8 cellular contexts compared by ENCODE assay signal in genomic region chr12:121789800-121790748, GRCh38. TPM values are rescaled to one million over a fixed set of nuclear protein-coding genes. Genes with fewer than 3 reads are reported as not detected.
DNase-seq lines count a peak whose midpoint lies in the region; ATAC-seq and TF ChIP-seq lines count a peak whose summit lies in the region.

No MANE protein-coding gene starts in this region.

- H3K4me2 ChIP-seq in mesendoderm (ENCODE audit: low read length): no peak overlapping the region

- ATAC-seq in GM18502 (IDR thresholded peaks at IDR 0.05; ENCODE audit: poor library complexity, unreplicated experiment) (peak; percentile 45), HG02970 (IDR thresholded peaks at IDR 0.05; ENCODE audit: low FRiP score, unreplicated experiment) (peak; percentile 32)
- peak; percentile 79 for ATAC-seq in stimulated activated memory B cell treated with anti-CD40 and anti-IgM and Interleukin-4, amounts not matched to agents 10 μg/mL and 1 μg/mL and 100 μg/mL, for 72 hours

- H3K27me3 ChIP-seq in mesendoderm (ENCODE audit: insufficient read depth, low read length, poor library complexity): no peaks in the 10 kb centered on the region
- H3K27me3 ChIP-seq in prostate gland (replicated peaks; ENCODE audit: insufficient read depth): no peaks in the 10 kb centered on the region

- H2AK5ac ChIP-seq in mesendoderm (ENCODE audit: low read length): no peak overlapping the region

- no peak overlapping the region for H2BK15ac ChIP-seq in mesendoderm (replicated peaks; ENCODE audit: low read depth)

- H3K4me1 ChIP-seq in mesendoderm (ENCODE audit: control insufficient read depth, low read depth, low read length): peaks cover 5% of the 10 kb centered on the region
- peaks cover 8% of the 10 kb centered on the region for H3K4me1 ChIP-seq in prostate gland (replicated peaks)

- H3K27ac ChIP-seq in mesendoderm (ENCODE audit: low read depth, low read length): no peak overlapping the region
- H3K27ac ChIP-seq in prostate gland: no peak overlapping the region

- no peak overlapping the region for H3K9ac ChIP-seq in mesendoderm (ENCODE audit: low read length)

- peak overlapping the region; percentile 95 for H3K27ac Mint-ChIP-seq in stimulated activated memory B cell treated with anti-CD40 and anti-IgM and Interleukin-4, amounts not matched to agents 10 μg/mL and 1 μg/mL and 100 μg/mL, for 72 hours

- no peak overlapping the region for H4K5ac ChIP-seq in mesendoderm (ENCODE audit: low read length)

- TF ChIP-seq POLR2A in prostate gland (IDR thresholded peaks at IDR 0.05): no peak

- no peak overlapping the region for H2BK120ac ChIP-seq in mesendoderm (ENCODE audit: low read depth, low read length)

- DNase-seq in SKM-1 treated with dmso at 0.1 percent for 144 hours (lab: John Stamatoyannopoulos, UW; ENCODE audit: unreplicated experiment) (peak; percentile 74), mesendoderm (peak; percentile 47), prostate gland (ENCODE audit: low spot score) (no peak), cortex of kidney (lab: John Stamatoyannopoulos, UW) (no peak)
- DNase-seq in activated naive CD4-positive, alpha-beta T cell treated with anti-CD3 and anti-CD28 coated beads, Interleukin-2, amount 50 U/mL, for 16 hours: peak; percentile 92

- intact Hi-C loops in prostate gland (cut with DNase I): loop anchor here (5.0 kb wide), 1 partner anchor 93 kb away; no protein-coding TSS in a partner anchor

- no peak overlapping the region for H3K18ac ChIP-seq in mesendoderm (ENCODE audit: low read length)

- no peak overlapping the region for H4K8ac ChIP-seq in mesendoderm (ENCODE audit: low read depth, low read length)

- peaks cover 76% of the 10 kb centered on the region for H3K4me1 Mint-ChIP-seq in stimulated activated memory B cell treated with anti-CD40 and anti-IgM and Interleukin-4, amounts not matched to agents 10 μg/mL and 1 μg/mL and 100 μg/mL, for 72 hours

- WGBS in mesendoderm (ENCODE audit: extremely low coverage, insufficient coverage, low lambda C conversion rate): no CpG with 5 or more reads among the region's 28 CpGs
- WGBS in prostate gland: 64% methylated on average over 28 of the region's 28 CpGs

- peaks cover 3% of the 10 kb centered on the region for H3K79me1 ChIP-seq in mesendoderm (ENCODE audit: low read length)

- no peaks in the 10 kb centered on the region for H3K9me3 ChIP-seq in prostate gland

- no peaks in the 10 kb centered on the region for H3K9me3 Mint-ChIP-seq in stimulated activated memory B cell treated with anti-CD40 and anti-IgM and Interleukin-4, amounts not matched to agents 10 μg/mL and 1 μg/mL and 100 μg/mL, for 72 hours

- no peak for TF ChIP-seq CTCF in prostate gland (IDR thresholded peaks at IDR 0.05)

- H2BK5ac ChIP-seq in mesendoderm (ENCODE audit: low read length): no peak overlapping the region

- H3K79me2 ChIP-seq in mesendoderm (ENCODE audit: control insufficient read depth, insufficient read depth, low read length): no peaks in the 10 kb centered on the region

- H3K4ac ChIP-seq in mesendoderm (ENCODE audit: low read depth, low read length): no peak overlapping the region

- no peaks in the 10 kb centered on the region for H3K27me3 Mint-ChIP-seq in stimulated activated memory B cell treated with anti-CD40 and anti-IgM and Interleukin-4, amounts not matched to agents 10 μg/mL and 1 μg/mL and 100 μg/mL, for 72 hours

- H3K23ac ChIP-seq in mesendoderm (ENCODE audit: low read length): no peak overlapping the region

- H3K36me3 ChIP-seq in mesendoderm (ENCODE audit: control insufficient read depth, insufficient read depth, low read length): no peaks in the 10 kb centered on the region
- H3K36me3 ChIP-seq in prostate gland: no peaks in the 10 kb centered on the region

- H3K4me3 ChIP-seq in mesendoderm (ENCODE audit: low read length) (no peak overlapping the region), prostate gland (no peak overlapping the region)

- peak overlapping the region; percentile 83 for H3K4me3 Mint-ChIP-seq in stimulated activated memory B cell treated with anti-CD40 and anti-IgM and Interleukin-4, amounts not matched to agents 10 μg/mL and 1 μg/mL and 100 μg/mL, for 72 hours

- H3K36me3 Mint-ChIP-seq in stimulated activated memory B cell treated with anti-CD40 and anti-IgM and Interleukin-4, amounts not matched to agents 10 μg/mL and 1 μg/mL and 100 μg/mL, for 72 hours: peaks cover 48% of the 10 kb centered on the region

- H3K56ac ChIP-seq in mesendoderm (ENCODE audit: low read length): peak overlapping the region; percentile 5

RNA-seq across cellular contexts. Expression of gene RHOF, which starts 3.4 kb away (rescaled TPM):
- 15.5 TPM for polyA plus RNA-seq in mesendoderm (2013, experiment 1 of 2)
- polyA plus RNA-seq in mesendoderm (2013, experiment 2 of 2): 15.0 TPM
- 10 to 100 TPM in 1 of 2 donors, 1 to 10 TPM in 1; 9.5 to 23.5 TPM for total RNA-seq in prostate gland

RNA-seq across cellular contexts. Expression of gene SETD1B, which starts 13.7 kb away (rescaled TPM):
- 11.4 TPM for polyA plus RNA-seq in mesendoderm (2013, experiment 1 of 2)
- polyA plus RNA-seq in mesendoderm (2013, experiment 2 of 2): 11.6 TPM
- 10 to 100 TPM; 19.2 to 27.5 TPM for total RNA-seq in prostate gland

Comparison
In these comparisons a context has a peak if more than half of its experiments do, and no peak if none do; other contexts are left out.
1. DNase-seq: peak in SKM-1 treated with dmso at 0.1 percent for 144 hours (single experiment), activated naive CD4-positive, alpha-beta T cell treated with anti-CD3 and anti-CD28 coated beads, Interleukin-2, amount 50 U/mL, for 16 hours (single experiment) and mesendoderm (single experiment); none in prostate gland (single experiment) and cortex of kidney (single experiment).
2. Peak in every context shown above with its lines, with median percentiles within 50 percentile points of each other: ATAC-seq.